8 cellular contexts compared by ENCODE assay signal in the genomic region with DNA sequence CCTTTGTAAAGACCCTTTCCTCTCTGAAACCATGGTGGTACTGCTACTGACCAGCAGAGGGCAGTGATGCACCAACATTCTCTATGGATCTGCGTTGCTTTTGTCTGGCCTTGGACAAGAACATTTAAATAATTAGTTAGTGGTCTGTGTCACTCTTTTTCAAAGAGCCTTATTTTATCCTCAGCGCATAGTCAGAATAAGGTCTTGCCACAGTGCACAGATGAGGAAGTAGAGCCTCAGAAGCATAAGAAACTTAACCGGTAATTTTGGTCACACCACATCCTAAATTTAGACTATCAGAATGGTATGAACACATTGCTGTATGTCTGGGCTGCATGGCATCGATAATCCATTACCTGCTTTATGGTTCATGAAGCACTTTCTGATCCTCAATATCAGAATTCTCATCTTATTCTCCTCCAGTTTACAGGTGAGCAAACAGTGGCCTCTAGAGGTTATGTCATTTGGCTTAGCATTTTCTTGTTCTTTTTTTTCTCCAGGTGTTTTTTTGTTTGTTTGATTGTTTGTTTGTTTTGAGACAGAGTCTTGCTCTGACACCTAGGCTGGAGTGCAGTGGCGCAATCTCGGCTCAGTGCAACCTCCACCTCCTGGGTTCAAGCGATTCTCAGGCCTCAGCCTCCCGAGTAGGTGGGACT. TPM values are rescaled to one million over a fixed set of nuclear protein-coding genes. Genes with fewer than 3 reads are reported as not detected.
DNase-seq lines count a peak whose midpoint lies in the region; ATAC-seq, FAIRE-seq and TF ChIP-seq lines count a peak whose summit lies in the region.

No MANE protein-coding gene starts in this region.

- ATAC-seq in left cardiac atrium = peak; percentile 69 to 77
- no peak for ATAC-seq in HG03025 (IDR thresholded peaks at IDR 0.05; ENCODE audit: low FRiP score, unreplicated experiment)

- H3K9ac ChIP-seq in adipocyte (ENCODE audit: low read length) = peak overlapping the region; percentile 1

- no peaks in the 10 kb centered on the region for H3K27me3 ChIP-seq in adipocyte (replicated peaks; ENCODE audit: control insufficient read depth, insufficient read depth, low read length)

- no peak overlapping the region; the same call in 1 of the 2 replicates for H3K27ac Mint-ChIP-seq in HFFc6

- peak; percentile 98 for TF ChIP-seq CTCF in HFFc6 (IDR thresholded peaks at IDR 0.05)
- TF ChIP-seq CTCF in NB4 (IDR thresholded peaks at IDR 0.05; ENCODE audit: low read depth, low read length) = peak; percentile 98

- H3K4me3 ChIP-seq in NB4 (ENCODE audit: low read depth, low read length) (peak overlapping the region; percentile 6), adipocyte (ENCODE audit: low read length) (no peak overlapping the region)

- H3K36me3 ChIP-seq in adipocyte (ENCODE audit: control insufficient read depth, insufficient read depth, low read length, severe bottlenecking) = no peaks in the 10 kb centered on the region

- no peaks in the 10 kb centered on the region for H3K9me3 ChIP-seq in adipocyte (ENCODE audit: control insufficient read depth, low read length)

- no peak overlapping the region for H3K4me3 Mint-ChIP-seq in HFFc6

- TF ChIP-seq POLR2A in GM12891 (IDR thresholded peaks at IDR 0.05; ENCODE audit: low read depth, low read length) = no peak
- no peak for TF ChIP-seq POLR2A in NB4 (IDR thresholded peaks at IDR 0.05; ENCODE audit: extremely low read depth, insufficient read length)

- peaks cover 11% of the 10 kb centered on the region for H3K4me1 ChIP-seq in adipocyte (ENCODE audit: control insufficient read depth, insufficient read depth, low read length)

- intact Hi-C loops in left cardiac atrium (cut with DNase I) = loop anchor here in 1 of 2 donors (5.0 to 10.0 kb wide), 3 partner anchors 82 to 184 kb away; partner anchors contain the start of gene ATP2A2

- H3K27me3 Mint-ChIP-seq in HFFc6 (ENCODE audit: insufficient read depth) = peaks cover 6% of the 10 kb centered on the region; the same call in 1 of the 2 replicates

- no peaks in the 10 kb centered on the region for H3K9me3 Mint-ChIP-seq in HFFc6

- no peaks in the 10 kb centered on the region for H3K36me3 Mint-ChIP-seq in HFFc6 (ENCODE audit: low read depth)

- FAIRE-seq in GM12891 (lab: Jason Lieb, UNC) = peak; percentile 89

- peaks cover 8% of the 10 kb centered on the region for H3K4me1 Mint-ChIP-seq in HFFc6 (ENCODE audit: low read depth)

- DNase-seq in GM12891 (ENCODE audit: insufficient read length, low spot score) (peak; percentile 56), HFFc6 (peak; percentile 62), NB4 (ENCODE audit: low read depth) (peak; percentile 96), SKM-1 treated with dmso at 0.1 percent for 144 hours (lab: John Stamatoyannopoulos, UW; ENCODE audit: unreplicated experiment) (peak; percentile 44), adipocyte (ENCODE audit: low read depth) (peak; percentile 92), left cardiac atrium (peak; percentile 72), renal cortical epithelial cell (ENCODE audit: low read depth) (peak; percentile 67)

TF ChIP-seq in GM12891, 5 proteins besides CTCF, POLR2A, EP300 and RAD21:
- TF ChIP-seq PAX5 (IDR thresholded peaks at IDR 0.05; ENCODE audit: insufficient read depth, low read length, severe bottlenecking) (no peak), POU2F2 (IDR thresholded peaks at IDR 0.05; ENCODE audit: low read depth, low read length) (0 out of 2 replicates have a peak, but pooled peaks have one; percentile 10), SPI1 (IDR thresholded peaks at IDR 0.05; ENCODE audit: low read depth, low read length) (peak; percentile 67)
TF ChIP-seq in GM12891: peak in this region for 2.

RNA-seq across cellular contexts. Expression of gene IFT81, which starts 23.7 kb away (rescaled TPM):
- polyA plus RNA-seq in GM12891 (2012; ENCODE audit: low read depth, missing spikeins) = 5.7 TPM
- 10 to 100 TPM in 5 of 6 experiments, 1 to 10 TPM in 1; 9.4 to 14.4 (median 12.8) TPM for total RNA-seq in HFFc6 (2021; fragmentation: NEBNext Ultra II Directional; extraction: Animal tissue kit (Norgen Biotek cat#: 25700))
- total RNA-seq in left cardiac atrium = 10 to 100 TPM in 1 of 2 donors, 1 to 10 TPM in 1; 8.0 to 12.6 TPM
- 10.2 and 27.8 TPM in 2 replicates for total RNA-seq in renal cortical epithelial cell

RNA-seq across cellular contexts. Expression of gene C12orf76, which starts 52.1 kb away (rescaled TPM):
- polyA plus RNA-seq in GM12891 (2012; ENCODE audit: low read depth, missing spikeins) = 17.1 TPM
- 1 to 10 TPM; 4.2 to 5.8 (median 4.6) TPM for total RNA-seq in HFFc6 (2021; fragmentation: NEBNext Ultra II Directional; extraction: Animal tissue kit (Norgen Biotek cat#: 25700))
- total RNA-seq in left cardiac atrium (1 to 10 TPM; 6.0 to 7.8 TPM), renal cortical epithelial cell (5.4 and 31.7 TPM in 2 replicates)

Comparison
In these comparisons a context has a peak if more than half of its experiments do, and no peak if none do; other contexts are left out.
1. DNase-seq: peak in every context shown above with its lines; median percentile 96 in NB4; 92 in adipocyte; 72 in left cardiac atrium; 67 in renal cortical epithelial cell; 62 in HFFc6; 56 in GM12891; 44 in SKM-1 treated with dmso at 0.1 percent for 144 hours.